In the genomic region with DNA sequence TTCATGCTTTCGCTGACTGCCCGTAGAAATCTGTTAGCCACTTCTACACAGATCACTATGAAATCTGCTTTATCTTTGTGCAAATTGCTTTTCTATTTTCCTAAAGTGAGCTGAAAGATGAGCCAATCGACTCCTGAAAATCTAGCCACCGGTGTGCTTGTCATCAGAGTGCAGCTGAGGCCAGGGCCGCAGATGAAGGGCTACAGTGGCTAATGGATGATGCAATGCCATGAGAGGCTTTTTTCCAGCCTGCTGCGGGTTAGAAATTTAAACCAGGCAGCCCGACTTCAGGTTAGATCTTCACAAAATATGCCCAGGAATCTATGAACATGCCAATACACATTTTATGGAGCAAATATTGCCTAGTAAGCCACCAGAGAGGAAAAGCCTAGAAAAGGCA, we compare ENCODE assay signal across 1 cellular context.
TF ChIP-seq lines count a peak whose summit lies in the region.

No MANE protein-coding gene starts in this region.

TF ChIP-seq in SK-N-SH, 30 proteins besides CTCF, POLR2A, EP300 and RAD21 (continued from another document):
- TF ChIP-seq TEAD4 (IDR thresholded peaks at IDR 0.05; ENCODE audit: borderline replicate concordance, insufficient read depth) (no peak), MXI1 (IDR thresholded peaks at IDR 0.05; ENCODE audit: low read depth, low read length) (no peak), YY1 (IDR thresholded peaks at IDR 0.05; ENCODE audit: low read depth) (no peak), RFX5 (IDR thresholded peaks at IDR 0.05; ENCODE audit: low read length) (no peak), FOXM1 (IDR thresholded peaks at IDR 0.05; ENCODE audit: low read depth) (no peak), EZH2phosphoT487 (IDR thresholded peaks at IDR 0.05; ENCODE audit: borderline replicate concordance, low read depth) (no peak)
- TF ChIP-seq, protein P1, sequence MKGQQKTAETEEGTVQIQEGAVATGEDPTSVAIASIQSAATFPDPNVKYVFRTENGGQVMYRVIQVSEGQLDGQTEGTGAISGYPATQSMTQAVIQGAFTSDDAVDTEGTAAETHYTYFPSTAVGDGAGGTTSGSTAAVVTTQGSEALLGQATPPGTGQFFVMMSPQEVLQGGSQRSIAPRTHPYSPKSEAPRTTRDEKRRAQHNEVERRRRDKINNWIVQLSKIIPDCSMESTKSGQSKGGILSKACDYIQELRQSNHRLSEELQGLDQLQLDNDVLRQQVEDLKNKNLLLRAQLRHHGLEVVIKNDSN (IDR thresholded peaks at IDR 0.05; ENCODE audit: borderline replicate concordance, low read depth), result no peak
TF ChIP-seq in SK-N-SH: peak in this region for 0.
